Comparison of ENCODE assay signal across 9 cellular contexts in genomic region chr2:198657520-198658121, GRCh38.
DNase-seq lines count a peak whose midpoint lies in the region; ATAC-seq, FAIRE-seq and TF ChIP-seq lines count a peak whose summit lies in the region.
"Had no signal": no experiment of that assay in that cellular context is flagged by ENCODE, and none has a peak within 500 bp of the region (broad histone marks: within the 10 kb centered on the region; RNA-seq: fewer than 3 reads in every experiment).

No MANE protein-coding gene starts in this region.

- H2AK5ac ChIP-seq in H1 (ENCODE audit: low read depth, low read length), result no peak overlapping the region

- no peak overlapping the region for H2BK15ac ChIP-seq in H1 (ENCODE audit: low read length)

- intact Hi-C loops in stomach (cut with DNase I; ENCODE audit: low total_unique reads) (no loop called here), esophagus squamous epithelium (cut with DNase I) (no loop called here)

- no peak overlapping the region for H3K4ac ChIP-seq in H1 (replicated peaks; ENCODE audit: insufficient read length, low read depth, low read length)

- TF ChIP-seq EP300 in H1 (IDR thresholded peaks at IDR 0.05; ENCODE audit: borderline replicate concordance in 1 of 2, low read depth in 2 of 2, low read length in 2 of 2) (no peak), stomach (IDR thresholded peaks at IDR 0.05) (no peak)

- 73% methylated on average over 6 of the region's 6 CpGs; no CpG with 5 or more reads in 1 of the 2 experiments for WGBS in H1 (ENCODE audit: extremely low coverage in 1 of 2, insufficient coverage in 1 of 2, insufficient read length in 1 of 2, insufficient replicate concordance in 2 of 2, low coverage in 1 of 2, low lambda C conversion rate in 2 of 2, missing lambda C conversion rate in 1 of 2), 2 experiments
- 29 to 40% (median 31%) methylated on average over 6 of the region's 6 CpGs for WGBS in stomach, 5 donors
- WGBS in esophagus squamous epithelium, 2 donors, result 32 to 39% methylated on average over 6 of the region's 6 CpGs

- TF ChIP-seq POLR2A in H1 (IDR thresholded peaks at IDR 0.05; ENCODE audit: control extremely low read depth in 1 of 2, low read depth in 2 of 2, low read length in 2 of 2), result no peak
- TF ChIP-seq POLR2A in stomach (IDR thresholded peaks at IDR 0.05), result no peak
- TF ChIP-seq POLR2A in esophagus squamous epithelium (IDR thresholded peaks at IDR 0.05), result no peak

- H3K36me3 ChIP-seq in H1 (ENCODE audit: control insufficient read depth in 2 of 4, insufficient read depth in 4 of 4, low read length in 3 of 4) (no peaks in the 10 kb centered on the region), stomach (no peaks in the 10 kb centered on the region), esophagus squamous epithelium (no peaks in the 10 kb centered on the region)

- peak; percentile 62 to 66 for TF ChIP-seq RAD21 in H1 (IDR thresholded peaks at IDR 0.05 in 1 of 2, conservative IDR thresholded peaks at IDR 0.05 in 1 of 2; ENCODE audit: low read depth in 2 of 2, low read length in 2 of 2)

- no peaks in the 10 kb centered on the region for H3K9me3 Mint-ChIP-seq in activated T-cell treated with anti-CD3 and anti-CD28 coated beads, Interleukin-2, amount 50 U/mL, for 4 hours
- H3K9me3 Mint-ChIP-seq: activated B cell treated with CpG ODN at 0.5 μM for 24 hours had no signal

- TF ChIP-seq CTCF in H1 (IDR thresholded peaks at IDR 0.05; ENCODE audit: control extremely low read depth in 1 of 3, insufficient read depth in 1 of 3, low read depth in 1 of 3, low read length in 3 of 3) (peak in 2 of 3 experiments; percentile 58 to 61; a peak in 3 of 4 replicates), stomach (IDR thresholded peaks at IDR 0.05) (peak in 4 of 7 experiments; percentile 13 to 33 (median 16)), esophagus squamous epithelium (IDR thresholded peaks at IDR 0.05) (peak in 1 of 6 experiments; percentile 25)

- H3K79me2 ChIP-seq in H1 (ENCODE audit: control insufficient read depth in 1 of 2, insufficient read depth in 2 of 2, low read length in 2 of 2), result no peaks in the 10 kb centered on the region

- FAIRE-seq in H1 (lab: Jason Lieb, UNC), result no peak

- no peaks in the 10 kb centered on the region for H4K20me1 ChIP-seq in H1 (replicated peaks in 1 of 2; ENCODE audit: control insufficient read depth in 1 of 2, insufficient read depth in 2 of 2, low read length in 2 of 2)

- H2BK120ac ChIP-seq in H1 (replicated peaks; ENCODE audit: low read depth, low read length), result no peak overlapping the region

- H3K14ac ChIP-seq in H1 (ENCODE audit: insufficient read length), result no peak overlapping the region

- H3K27me3 ChIP-seq in H1 (replicated peaks in 1 of 4; ENCODE audit: control insufficient read depth in 3 of 4, extremely low read depth in 1 of 4, insufficient read depth in 3 of 4, low read length in 3 of 4) (no peaks in the 10 kb centered on the region), stomach (no peaks in the 10 kb centered on the region), esophagus squamous epithelium (no peaks in the 10 kb centered on the region)

- H3K27ac ChIP-seq in H1 (ENCODE audit: low read depth, low read length), result no peak overlapping the region
- no peak overlapping the region for H3K27ac ChIP-seq in stomach
- H3K27ac ChIP-seq in esophagus squamous epithelium, result no peak overlapping the region

- no peaks in the 10 kb centered on the region for H3K9me3 ChIP-seq in H1 (ENCODE audit: insufficient read depth in 2 of 2, low read depth in 1 of 2, low read length in 1 of 2)
- H3K9me3 ChIP-seq in stomach, result no peaks in the 10 kb centered on the region
- no peaks in the 10 kb centered on the region for H3K9me3 ChIP-seq in esophagus squamous epithelium

- CTCF ChIA-PET in H1 (lab: Charles Lee; ENCODE audit: partially characterized antibody), result interaction anchor here (0.6 to 3.2 kb wide), 14 partner anchors 9 to 870 kb away, joined by 3 to 14 read pairs (median 4); no protein-coding TSS in a partner anchor

- no peak overlapping the region for H4K8ac ChIP-seq in H1 (ENCODE audit: extremely low read depth, insufficient read depth, low read length)

- no peak overlapping the region for H3K9ac ChIP-seq in H1 (replicated peaks in 1 of 4; ENCODE audit: extremely low read depth in 1 of 4, low read depth in 3 of 4, low read length in 3 of 4)

- H3K4me1 Mint-ChIP-seq in activated T-cell treated with anti-CD3 and anti-CD28 coated beads, Interleukin-2, amount 50 U/mL, for 4 hours (ENCODE audit: low read depth), result no peaks in the 10 kb centered on the region
- H3K4me1 Mint-ChIP-seq: activated B cell treated with CpG ODN at 0.5 μM for 24 hours had no signal

- no peaks in the 10 kb centered on the region for H3K79me1 ChIP-seq in H1 (ENCODE audit: low read depth, low read length)

- H3K27me3 Mint-ChIP-seq in activated T-cell treated with anti-CD3 and anti-CD28 coated beads, Interleukin-2, amount 50 U/mL, for 4 hours (ENCODE audit: low read depth), result no peaks in the 10 kb centered on the region
- H3K27me3 Mint-ChIP-seq: activated B cell treated with CpG ODN at 0.5 μM for 24 hours had no signal

- no peaks in the 10 kb centered on the region for H3K4me1 ChIP-seq in H1 (replicated peaks in 1 of 4; ENCODE audit: control insufficient read depth in 3 of 4, insufficient read depth in 4 of 4, low read length in 3 of 4)
- H3K4me1 ChIP-seq in stomach, result no peaks in the 10 kb centered on the region
- no peaks in the 10 kb centered on the region for H3K4me1 ChIP-seq in esophagus squamous epithelium

- H3K4me3 ChIP-seq in H1 (ENCODE audit: extremely low read depth in 1 of 4, insufficient read depth in 2 of 4, low read depth in 3 of 4, low read length in 4 of 4) (no peak overlapping the region), stomach (no peak overlapping the region), esophagus squamous epithelium (no peak overlapping the region)

- ATAC-seq in activated T-cell treated with anti-CD3 and anti-CD28 coated beads, Interleukin-2, amount 50 U/mL, for 4 hours, result no peak

- DNase-seq in activated CD4-positive, alpha-beta T cell treated with anti-CD3 and anti-CD28 coated beads, Interleukin-2, amount 50 U/mL, for 48 hours, result peak; percentile 2 to 3
- DNase-seq in activated CD4-positive, alpha-beta T cell treated with anti-CD3 and anti-CD28 coated beads, Interleukin-2, amount 50 U/mL, for 4 hours, result no peak
- peak; percentile 49 for DNase-seq in NCI-H345 (lab: John Stamatoyannopoulos, UW)
- no peak for DNase-seq in H1 (ENCODE audit: low read depth in 1 of 2, low spot score in 2 of 2)
- no peak for DNase-seq in stomach
- DNase-seq in esophagus squamous epithelium (lab: John Stamatoyannopoulos, UW), result no peak
- DNase-seq in activated T-cell treated with anti-CD3 and anti-CD28 coated beads, Interleukin-2, amount 50 U/mL, for 4 hours, result no peak
- no peak for DNase-seq in cortex of kidney (lab: John Stamatoyannopoulos, UW)
- DNase-seq: activated B cell treated with CpG ODN at 0.5 μM for 24 hours had no signal

- H3K18ac ChIP-seq in H1 (ENCODE audit: extremely low read depth, low read length), result no peak overlapping the region

- POLR2A ChIA-PET in H1 (lab: Charles Lee; ENCODE audit: partially characterized antibody), result no interaction called here

- no peaks in the 10 kb centered on the region for H3K23me2 ChIP-seq in H1 (ENCODE audit: low read depth, low read length)

- H3K56ac ChIP-seq in H1 (replicated peaks; ENCODE audit: insufficient read length, low read depth, low read length), result no peak overlapping the region

- no peak overlapping the region for H2AFZ ChIP-seq in H1 (ENCODE audit: low read length)

- no peak overlapping the region for H3K4me2 ChIP-seq in H1 (ENCODE audit: insufficient read depth in 1 of 2, low read depth in 2 of 2, low read length in 2 of 2)

- H4K5ac ChIP-seq in H1 (ENCODE audit: insufficient read length, low read depth, low read length), result no peak overlapping the region

- no peak overlapping the region for H2BK20ac ChIP-seq in H1 (ENCODE audit: low read length)

- H3K23ac ChIP-seq in H1 (ENCODE audit: insufficient read length), result no peak overlapping the region

- H3K36me3 Mint-ChIP-seq in activated T-cell treated with anti-CD3 and anti-CD28 coated beads, Interleukin-2, amount 50 U/mL, for 4 hours (ENCODE audit: insufficient read depth), result no peaks in the 10 kb centered on the region

- H3K4me3 Mint-ChIP-seq in activated T-cell treated with anti-CD3 and anti-CD28 coated beads, Interleukin-2, amount 50 U/mL, for 4 hours, result no peak overlapping the region
- H3K4me3 Mint-ChIP-seq: activated B cell treated with CpG ODN at 0.5 μM for 24 hours had no signal

- no peak overlapping the region for H2BK12ac ChIP-seq in H1 (ENCODE audit: low read depth, low read length)

- H4K91ac ChIP-seq in H1 (replicated peaks; ENCODE audit: insufficient read length, low read length), result no peak overlapping the region

- H2BK5ac ChIP-seq in H1 (ENCODE audit: low read depth, low read length), result no peak overlapping the region

TF ChIP-seq in H1, 55 proteins besides CTCF, POLR2A, EP300 and RAD21 (continues in another document):
- TF ChIP-seq RXRA (IDR thresholded peaks at IDR 0.05; ENCODE audit: insufficient read depth, low read depth, low read length) (no peak), CTBP2 (IDR thresholded peaks at IDR 0.05; ENCODE audit: borderline replicate concordance, insufficient read depth, insufficient read length, low read length) (no peak), ATF3 (IDR thresholded peaks at IDR 0.05; ENCODE audit: insufficient read depth, low read depth, low read length) (no peak), JUND (IDR thresholded peaks at IDR 0.05; ENCODE audit: low read length) (no peak), CEBPB (IDR thresholded peaks at IDR 0.05; ENCODE audit: low read depth, low read length) (no peak), SIX5 (IDR thresholded peaks at IDR 0.05; ENCODE audit: low read depth, low read length) (no peak), BACH1 (IDR thresholded peaks at IDR 0.05; ENCODE audit: low read length) (no peak), RBBP5 (IDR thresholded peaks at IDR 0.05; ENCODE audit: borderline replicate concordance, low read depth, low read length) (no peak), BRCA1 (IDR thresholded peaks at IDR 0.05; ENCODE audit: low read depth, low read length) (no peak), TCF12 (IDR thresholded peaks at IDR 0.05; ENCODE audit: low read depth, low read length) (no peak), PHF8 (conservative IDR thresholded peaks at IDR 0.05; ENCODE audit: low read depth, low read length) (no peak), HDAC6 (IDR thresholded peaks at IDR 0.05; ENCODE audit: low read depth, low read length) (no peak), TAF7 (optimal IDR thresholded peaks at IDR 0.05; ENCODE audit: borderline replicate concordance, low read depth, low read length) (no peak), MAX (IDR thresholded peaks at IDR 0.05) (no peak), MAFK (IDR thresholded peaks at IDR 0.05; ENCODE audit: low read depth, low read length) (no peak)

Comparison
In these comparisons a context has a peak if more than half of its experiments do, and no peak if none do; other contexts are left out.
1. DNase-seq: peak in activated CD4-positive, alpha-beta T cell treated with anti-CD3 and anti-CD28 coated beads, Interleukin-2, amount 50 U/mL, for 48 hours (2 of 2) and NCI-H345 (single experiment); none in activated CD4-positive, alpha-beta T cell treated with anti-CD3 and anti-CD28 coated beads, Interleukin-2, amount 50 U/mL, for 4 hours (0 of 2), H1 (0 of 2), stomach (single experiment), esophagus squamous epithelium (single experiment), activated T-cell treated with anti-CD3 and anti-CD28 coated beads, Interleukin-2, amount 50 U/mL, for 4 hours (single experiment) and cortex of kidney (single experiment).